Comparison of ENCODE assay signal across 19 cellular contexts in the genomic region with DNA sequence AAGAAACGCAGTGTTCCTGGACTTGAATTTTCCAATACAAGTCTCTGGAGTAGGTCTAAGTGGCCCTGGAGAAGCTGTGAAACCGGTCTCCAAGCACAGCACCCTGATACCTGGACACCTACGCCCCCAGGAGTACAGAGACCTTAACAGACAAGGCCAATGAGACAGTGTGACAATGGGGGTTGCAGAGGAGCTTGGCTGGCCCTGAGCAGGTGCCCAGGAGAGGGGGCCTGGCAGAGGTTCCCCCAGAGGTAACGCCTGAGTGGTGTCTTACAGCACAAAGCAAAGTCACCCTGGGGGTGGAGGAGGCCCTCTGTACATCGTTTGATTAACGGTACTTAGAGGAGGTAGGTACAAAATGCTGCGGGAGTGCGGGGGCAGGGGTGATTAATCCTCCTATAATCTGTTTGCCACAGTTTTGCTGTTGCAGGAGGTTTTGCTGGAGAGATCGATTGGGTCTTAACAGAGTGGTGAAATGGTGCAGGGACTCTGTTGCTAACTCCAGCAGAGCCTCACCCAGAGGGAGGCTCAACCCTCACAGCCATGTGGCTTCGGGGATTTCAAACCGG. TPM values are rescaled to one million over a fixed set of nuclear protein-coding genes. Genes with fewer than 3 reads are reported as not detected.
"Had no signal": no experiment of that assay in that cellular context is flagged by ENCODE, and none has a peak within 500 bp of the region (broad histone marks: within the 10 kb centered on the region; RNA-seq: fewer than 3 reads in every experiment).

No MANE protein-coding gene starts in this region.

- H3K36me3 ChIP-seq: cardiac muscle cell, lower lobe of right lung, SJSA1 had no signal

- ATAC-seq: activated CD8-positive, alpha-beta T cell treated with anti-CD3 and anti-CD28 coated beads for 36 hours; activated naive CD8-positive, alpha-beta T cell treated with anti-CD3 and anti-CD28 coated beads, Interleukin-2, amount 50 U/mL, for 24 hours; lower lobe of right lung; psoas muscle; stimulated activated naive CD8-positive, alpha-beta T cell treated with anti-CD3 and anti-CD28 coated beads, Interleukin-15, Interleukin-2, amounts not matched to agents 100 U/mL and 50 U/mL, for 24 hours had no signal

- H3K27ac ChIP-seq: cardiac muscle cell, lower lobe of right lung, psoas muscle, SJSA1 had no signal

- H3K9me3 Mint-ChIP-seq: activated CD8-positive, alpha-beta T cell treated with anti-CD3 and anti-CD28 coated beads for 36 hours; activated naive CD8-positive, alpha-beta T cell treated with anti-CD3 and anti-CD28 coated beads, Interleukin-2, amount 50 U/mL, for 24 hours; activated T-helper 1 cell treated with anti-CD3 and anti-CD28 coated beads, Interleukin-12 subunit alpha, Interleukin-12 subunit beta, Interleukin-2, Interleukin-4 antibody, amounts not matched to agents 30 ng/mL and 10 ng/mL and 1 ng/mL, durations not matched to agents 14 hours and 24 hours and 36 hours; naive B cell; T-helper 2 cell treated with Interferon-gamma antibody and Interleukin-4, amounts not matched to agents 5 μg/mL and 100 μg/mL, for 36 hours had no signal

- H3K4me1 Mint-ChIP-seq: activated naive CD8-positive, alpha-beta T cell treated with anti-CD3 and anti-CD28 coated beads, Interleukin-2, amount 50 U/mL, for 24 hours; naive B cell had no signal

- H3K27ac Mint-ChIP-seq: activated CD8-positive, alpha-beta T cell treated with anti-CD3 and anti-CD28 coated beads for 36 hours; activated naive CD8-positive, alpha-beta T cell treated with anti-CD3 and anti-CD28 coated beads, Interleukin-2, amount 50 U/mL, for 24 hours; activated T-helper 1 cell treated with anti-CD3 and anti-CD28 coated beads, Interleukin-12 subunit alpha, Interleukin-12 subunit beta, Interleukin-2, Interleukin-4 antibody, amounts not matched to agents 30 ng/mL and 10 ng/mL and 1 ng/mL, durations not matched to agents 14 hours and 24 hours and 36 hours; T-helper 2 cell treated with Interferon-gamma antibody and Interleukin-4, amounts not matched to agents 5 μg/mL and 100 μg/mL, for 36 hours had no signal

- H3K4me1 ChIP-seq: lower lobe of right lung, psoas muscle had no signal

- H3K4me3 Mint-ChIP-seq: activated CD8-positive, alpha-beta T cell treated with anti-CD3 and anti-CD28 coated beads for 36 hours; activated naive CD8-positive, alpha-beta T cell treated with anti-CD3 and anti-CD28 coated beads, Interleukin-2, amount 50 U/mL, for 24 hours; activated T-helper 1 cell treated with anti-CD3 and anti-CD28 coated beads, Interleukin-12 subunit alpha, Interleukin-12 subunit beta, Interleukin-2, Interleukin-4 antibody, amounts not matched to agents 30 ng/mL and 10 ng/mL and 1 ng/mL, durations not matched to agents 14 hours and 24 hours and 36 hours; naive B cell; T-helper 2 cell treated with Interferon-gamma antibody and Interleukin-4, amounts not matched to agents 5 μg/mL and 100 μg/mL, for 36 hours had no signal

- H3K27me3 ChIP-seq: cardiac muscle cell, SJSA1 had no signal

- H3K4me3 ChIP-seq: cardiac muscle cell, lower lobe of right lung, psoas muscle, SJSA1 had no signal

- H3K9me3 ChIP-seq: lower lobe of right lung, psoas muscle, SJSA1 had no signal

- DNase-seq: activated CD8-positive, alpha-beta T cell treated with anti-CD3 and anti-CD28 coated beads for 36 hours; activated naive CD4-positive, alpha-beta T cell; activated naive CD8-positive, alpha-beta T cell treated with anti-CD3 and anti-CD28 coated beads, Interleukin-2, amount 50 U/mL, for 24 hours; erythroblast; hippocampal formation; kidney glomerular epithelial cell; lower lobe of right lung; naive B cell; occipital lobe; psoas muscle; stimulated activated CD4-positive, alpha-beta T cell treated with anti-CD3 and anti-CD28 coated beads, Interleukin-4, amount 100 ng/mL, for 1 hour; stimulated activated CD8-positive, alpha-beta memory T cell treated with anti-CD3 and anti-CD28 coated beads, Interleukin-4, amount 100 ng/mL, for 48 hours; stimulated activated naive CD8-positive, alpha-beta T cell treated with anti-CD3 and anti-CD28 coated beads, Interleukin-15, Interleukin-2, amounts not matched to agents 100 U/mL and 50 U/mL, for 24 hours; SW 1271 had no signal

RNA-seq across cellular contexts. Expression of a gene that starts 37.3 kb away (rescaled TPM):
- total RNA-seq: activated CD8-positive, alpha-beta T cell treated with anti-CD3 and anti-CD28 coated beads for 36 hours; activated T-helper 1 cell treated with anti-CD3 and anti-CD28 coated beads, Interleukin-12 subunit alpha, Interleukin-12 subunit beta, Interleukin-2, Interleukin-4 antibody, amounts not matched to agents 30 ng/mL and 10 ng/mL and 1 ng/mL, durations not matched to agents 14 hours and 24 hours and 36 hours; lower lobe of right lung; occipital lobe; temporal lobe had no signal
